ENCODE assay signal across 8 cellular contexts in the genomic region with DNA sequence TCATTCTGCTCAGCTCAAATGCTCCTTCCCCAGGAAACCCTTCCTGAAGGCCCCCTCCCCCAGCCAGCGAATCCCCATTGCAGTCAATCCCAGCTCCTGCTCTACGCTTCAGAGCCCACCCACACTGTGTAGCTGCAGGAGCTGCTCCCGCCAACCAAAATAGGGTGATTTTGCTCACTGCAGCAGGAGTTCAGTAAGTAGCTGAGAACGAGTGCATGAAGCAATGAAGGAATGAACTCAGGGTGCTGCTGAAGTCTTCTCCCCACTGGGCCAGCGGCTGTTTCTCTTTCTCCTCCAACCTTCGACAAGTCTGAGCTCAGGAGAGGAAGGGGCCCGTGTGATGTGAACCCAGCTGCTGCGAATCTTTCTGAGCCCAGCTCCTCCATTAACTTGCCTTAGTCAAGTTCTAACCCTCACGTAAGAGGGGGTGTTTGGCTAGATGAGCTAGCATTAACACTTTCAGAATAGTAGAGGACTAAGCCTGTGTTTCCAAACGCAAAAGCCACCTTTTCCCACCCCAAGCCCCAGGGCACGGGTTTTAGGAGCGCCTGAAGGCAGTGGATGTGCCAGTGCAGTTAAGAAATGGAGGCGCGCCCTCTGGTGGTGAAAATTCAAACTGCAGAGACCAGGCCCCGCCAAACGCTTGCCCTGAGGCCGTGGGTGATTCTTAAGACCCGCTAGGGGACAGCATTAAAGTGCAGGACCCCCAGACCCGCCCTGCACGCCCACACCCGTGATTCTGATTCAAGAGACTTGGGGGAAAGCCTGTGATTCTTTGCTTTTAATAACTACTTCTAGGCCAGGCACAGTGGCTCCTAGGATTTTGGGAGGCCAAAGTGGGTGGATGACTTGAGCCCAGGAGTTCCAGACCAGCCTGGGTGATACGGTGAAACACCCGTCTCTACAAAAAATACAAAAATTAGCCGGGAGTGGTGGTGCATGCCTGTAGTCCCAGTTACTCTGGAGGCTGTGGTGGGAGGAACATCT. TPM values are rescaled to one million over a fixed set of nuclear protein-coding genes. Genes with fewer than 3 reads are reported as not detected.
DNase-seq lines count a peak whose midpoint lies in the region; ATAC-seq and TF ChIP-seq lines count a peak whose summit lies in the region.

No MANE protein-coding gene starts in this region.

- ATAC-seq in gastroesophageal sphincter (peak; percentile 62), HG03469 (IDR thresholded peaks at IDR 0.05; ENCODE audit: unreplicated experiment) (no peak)

- no peak overlapping the region for H3K4me3 ChIP-seq in NT2/D1 (ENCODE audit: insufficient read length, low read depth)
- no peak overlapping the region for H3K4me3 ChIP-seq in gastroesophageal sphincter

- DNase-seq in EL (peak; percentile 59), HEK293T (ENCODE audit: extremely low spot score) (peak; percentile 75), NT2/D1 (ENCODE audit: low read depth, low spot score) (peak; percentile 47), pons (ENCODE audit: low spot score) (peak; percentile 18)
- peak; percentile 15 to 28 for DNase-seq in activated T-helper 1 cell treated with anti-CD3 and anti-CD28 coated beads, Interleukin-2, amount 50 U/mL, for 16 hours (ENCODE audit: low read depth in 1 of 2, low spot score in 1 of 2)
- no peak for DNase-seq in central memory CD4-positive, alpha-beta T cell

- no peak for TF ChIP-seq POLR2A in gastroesophageal sphincter (IDR thresholded peaks at IDR 0.05)

- no peak for TF ChIP-seq EP300 in gastroesophageal sphincter (IDR thresholded peaks at IDR 0.05)

- no peaks in the 10 kb centered on the region for H3K36me3 ChIP-seq in NT2/D1 (ENCODE audit: insufficient read depth, insufficient read length, low read length)
- H3K36me3 ChIP-seq in gastroesophageal sphincter = no peaks in the 10 kb centered on the region

- no peaks in the 10 kb centered on the region for H3K9me3 ChIP-seq in NT2/D1 (ENCODE audit: insufficient read depth, low read length)
- peaks cover 0 to 24% (median 0%) of the 10 kb centered on the region in 3 donors for H3K9me3 ChIP-seq in gastroesophageal sphincter

- peak in 3 of 4 experiments; percentile 65 to 83 (median 72) for TF ChIP-seq CTCF in gastroesophageal sphincter (IDR thresholded peaks at IDR 0.05)

- POLR2A ChIA-PET in HEK293T (lab: Yijun Ruan, JAX) = no interaction called here

- H3K27ac ChIP-seq in gastroesophageal sphincter = no peak overlapping the region

- H3K9ac ChIP-seq in NT2/D1 (ENCODE audit: insufficient read length, low read depth) = no peak overlapping the region

- WGBS in gastroesophageal sphincter (ENCODE audit: low coverage in 1 of 2), 2 donors = 33 to 38% methylated on average over 4 to 5 of the region's 24 CpGs

- H3K27me3 ChIP-seq in NT2/D1 (ENCODE audit: insufficient read depth, insufficient read length) (no peaks in the 10 kb centered on the region), gastroesophageal sphincter (peaks cover 38% of the 10 kb centered on the region)

- H3K4me1 ChIP-seq in NT2/D1 (ENCODE audit: insufficient read depth, insufficient read length) (peaks cover 3% of the 10 kb centered on the region), gastroesophageal sphincter (no peaks in the 10 kb centered on the region)

- CTCF ChIA-PET in HEK293T (lab: Yijun Ruan, JAX) = interaction anchor here (0.6 to 2.1 kb wide), 23 partner anchors 9 to 417 kb away, joined by 3 to 27 read pairs (median 4); a partner anchor contains a TSS

TF ChIP-seq in HEK293T, 16 proteins besides CTCF, POLR2A, EP300 and RAD21:
- TF ChIP-seq BHLHE40 (IDR thresholded peaks at IDR 0.05; ENCODE audit: borderline replicate concordance) (no peak), NFRKB (IDR thresholded peaks at IDR 0.05) (no peak), ZNF384 (IDR thresholded peaks at IDR 0.05) (no peak), ARNT (IDR thresholded peaks at IDR 0.05) (no peak), L3MBTL2 (conservative IDR thresholded peaks at IDR 0.05) (no peak), TARDBP (IDR thresholded peaks at IDR 0.05) (no peak), FOXA1 (IDR thresholded peaks at IDR 0.05) (no peak), CTBP1 (IDR thresholded peaks at IDR 0.05; ENCODE audit: borderline replicate concordance) (no peak), FOXM1 (IDR thresholded peaks at IDR 0.05; ENCODE audit: borderline replicate concordance) (no peak), ELF4 (IDR thresholded peaks at IDR 0.05) (no peak)
- TF ChIP-seq, protein P1, sequence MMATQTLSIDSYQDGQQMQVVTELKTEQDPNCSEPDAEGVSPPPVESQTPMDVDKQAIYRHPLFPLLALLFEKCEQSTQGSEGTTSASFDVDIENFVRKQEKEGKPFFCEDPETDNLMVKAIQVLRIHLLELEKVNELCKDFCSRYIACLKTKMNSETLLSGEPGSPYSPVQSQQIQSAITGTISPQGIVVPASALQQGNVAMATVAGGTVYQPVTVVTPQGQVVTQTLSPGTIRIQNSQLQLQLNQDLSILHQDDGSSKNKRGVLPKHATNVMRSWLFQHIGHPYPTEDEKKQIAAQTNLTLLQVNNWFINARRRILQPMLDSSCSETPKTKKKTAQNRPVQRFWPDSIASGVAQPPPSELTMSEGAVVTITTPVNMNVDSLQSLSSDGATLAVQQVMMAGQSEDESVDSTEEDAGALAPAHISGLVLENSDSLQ (IDR thresholded peaks at IDR 0.05) = no peak

RNA-seq across cellular contexts. Expression of a gene that starts 11.9 kb away (rescaled TPM):
- total RNA-seq in gastroesophageal sphincter = not detected

RNA-seq across cellular contexts. Expression of a gene that starts 31.9 kb away (rescaled TPM):
- 1 to 10 TPM; 2.3 to 8.4 (median 3.7) TPM for total RNA-seq in gastroesophageal sphincter

RNA-seq across cellular contexts. Expression of a gene that starts 40.0 kb away (rescaled TPM):
- not detected for total RNA-seq in gastroesophageal sphincter
